Comparison of ENCODE assay signal across 16 cellular contexts in the genomic region with DNA sequence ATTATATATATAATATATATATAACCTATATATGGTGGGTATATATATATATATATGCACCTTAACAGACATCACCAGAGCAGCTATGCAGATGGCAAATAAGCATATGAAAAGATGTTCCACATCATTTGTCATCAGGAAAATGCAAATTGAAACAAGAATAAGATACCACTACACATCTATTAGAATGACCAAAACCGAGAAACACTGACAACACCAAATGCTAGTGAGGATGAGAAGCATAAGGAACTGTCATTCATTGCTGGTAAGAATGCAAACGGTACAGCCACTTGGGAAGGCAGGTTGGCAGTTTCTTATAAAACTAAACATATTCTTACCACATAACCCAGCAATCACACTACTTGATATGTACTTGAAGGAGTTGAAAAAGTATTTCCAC.
DNase-seq lines count a peak whose midpoint lies in the region; ATAC-seq and TF ChIP-seq lines count a peak whose summit lies in the region.
"Had no signal": no experiment of that assay in that cellular context is flagged by ENCODE, and none has a peak within 500 bp of the region (broad histone marks: within the 10 kb centered on the region; RNA-seq: fewer than 3 reads in every experiment).

No MANE protein-coding gene starts in this region.

- no TSS peak for BruUV-seq in OCI-LY7 (replicated peaks; lab: Mats Ljungman, UMichigan)

- POLR2A ChIA-PET in OCI-LY7 (lab: Charles Lee), result interaction anchor here (0.6 kb wide), 1 partner anchor 220 kb away, joined by 3 read pairs; a partner anchor contains a TSS

- no peak overlapping the region for H3K27ac Mint-ChIP-seq in activated T-helper 1 cell treated with anti-CD3 and anti-CD28 coated beads, Interleukin-12 subunit alpha, Interleukin-12 subunit beta, Interleukin-2, Interleukin-4 antibody, amounts not matched to agents 30 ng/mL and 10 ng/mL and 1 ng/mL, durations not matched to agents 14 hours and 24 hours and 36 hours

- no peaks in the 10 kb centered on the region for H3K79me2 ChIP-seq in OCI-LY7 (ENCODE audit: insufficient read depth, low read depth, low read length)

- no peak overlapping the region for H3K4me3 Mint-ChIP-seq in activated T-helper 1 cell treated with anti-CD3 and anti-CD28 coated beads, Interleukin-12 subunit alpha, Interleukin-12 subunit beta, Interleukin-2, Interleukin-4 antibody, amounts not matched to agents 30 ng/mL and 10 ng/mL and 1 ng/mL, durations not matched to agents 14 hours and 24 hours and 36 hours

- no peaks in the 10 kb centered on the region for H3K27me3 Mint-ChIP-seq in activated T-helper 1 cell treated with anti-CD3 and anti-CD28 coated beads, Interleukin-12 subunit alpha, Interleukin-12 subunit beta, Interleukin-2, Interleukin-4 antibody, amounts not matched to agents 30 ng/mL and 10 ng/mL and 1 ng/mL, durations not matched to agents 14 hours and 24 hours and 36 hours (ENCODE audit: insufficient read depth)

- H2AFZ ChIP-seq in OCI-LY7 (ENCODE audit: low read length), result no peak overlapping the region

- no peaks in the 10 kb centered on the region for H4K20me1 ChIP-seq in OCI-LY7 (ENCODE audit: insufficient read depth, low read length)

- no peaks in the 10 kb centered on the region for H3K9me2 ChIP-seq in OCI-LY7 (ENCODE audit: insufficient read depth, low read length)

- no peaks in the 10 kb centered on the region for H3K9me3 Mint-ChIP-seq in activated T-helper 1 cell treated with anti-CD3 and anti-CD28 coated beads, Interleukin-12 subunit alpha, Interleukin-12 subunit beta, Interleukin-2, Interleukin-4 antibody, amounts not matched to agents 30 ng/mL and 10 ng/mL and 1 ng/mL, durations not matched to agents 14 hours and 24 hours and 36 hours

- H3K4me3 ChIP-seq in GM12865 (ENCODE audit: low read depth, low read length), result no peak overlapping the region
- no peak overlapping the region for H3K4me3 ChIP-seq in OCI-LY7 (ENCODE audit: low read depth, low read length, poor library complexity, severe bottlenecking)
- H3K4me3 ChIP-seq: tibial nerve had no signal

- H3K36me3 Mint-ChIP-seq in activated T-helper 1 cell treated with anti-CD3 and anti-CD28 coated beads, Interleukin-12 subunit alpha, Interleukin-12 subunit beta, Interleukin-2, Interleukin-4 antibody, amounts not matched to agents 30 ng/mL and 10 ng/mL and 1 ng/mL, durations not matched to agents 14 hours and 24 hours and 36 hours (ENCODE audit: low read depth), result no peaks in the 10 kb centered on the region

- ATAC-seq in GM19397 (IDR thresholded peaks at IDR 0.05; ENCODE audit: unreplicated experiment) (peak; percentile 90), HG02610 (IDR thresholded peaks at IDR 0.05; ENCODE audit: unreplicated experiment) (peak; percentile 69), HG03159 (IDR thresholded peaks at IDR 0.05; ENCODE audit: unreplicated experiment) (peak; percentile 88)

- intact Hi-C loops in activated T-helper 1 cell treated with anti-CD3 and anti-CD28 coated beads, Interleukin-12 subunit alpha, Interleukin-12 subunit beta, Interleukin-2, Interleukin-4 antibody, amounts not matched to agents 30 ng/mL and 10 ng/mL and 1 ng/mL, durations not matched to agents 14 hours and 24 hours and 36 hours (cut with micrococcal nuclease), result no loop called here
- intact Hi-C loops in OCI-LY7 (cut with micrococcal nuclease; ENCODE audit: unreplicated experiment), result no loop called here

- TF ChIP-seq CTCF in GM12865 (IDR thresholded peaks at IDR 0.05; ENCODE audit: insufficient read depth, low read depth, low read length, missing control alignments) (no peak), OCI-LY7 (conservative IDR thresholded peaks at IDR 0.05; ENCODE audit: low read length) (no peak)

- H3K4me2 ChIP-seq in OCI-LY7 (ENCODE audit: low read length), result no peak overlapping the region

- no peaks in the 10 kb centered on the region for H3K4me1 ChIP-seq in OCI-LY7 (ENCODE audit: insufficient read depth, low read length, poor library complexity, severe bottlenecking)
- H3K4me1 ChIP-seq: tibial nerve had no signal

- DNase-seq in GM12865 (ENCODE audit: low read depth) (peak; percentile 0), medulla oblongata (ENCODE audit: extremely low spot score) (no peak), OCI-LY7 (ENCODE audit: low spot score) (no peak)
- DNase-seq in activated T-helper 1 cell treated with anti-CD3 and anti-CD28 coated beads, Interleukin-12 subunit alpha, Interleukin-12 subunit beta, Interleukin-2, Interleukin-4 antibody, amounts not matched to agents 30 ng/mL and 10 ng/mL and 1 ng/mL, durations not matched to agents 14 hours and 24 hours and 36 hours (ENCODE audit: low spot score), result no peak
- no peak for DNase-seq in activated CD4-positive, CD25-positive, alpha-beta regulatory T cell treated with anti-CD3 and anti-CD28 coated beads, Interleukin-2, amount 50 U/mL, for 72 hours
- DNase-seq: activated effector memory CD4-positive, alpha-beta T cell treated with anti-CD3 and anti-CD28 coated beads, Interleukin-2, amount 50 U/mL, for 16 hours; foreskin melanocyte; GDM1; NCI-H2029; posterior cingulate gyrus; Right ventricle myocardium superior; T1000 had no signal

- no peaks in the 10 kb centered on the region for H3K36me3 ChIP-seq in OCI-LY7 (ENCODE audit: insufficient read depth, low read length)
- H3K36me3 ChIP-seq: tibial nerve had no signal

- H3K27ac ChIP-seq in OCI-LY7 (ENCODE audit: low read depth, low read length, poor library complexity, severe bottlenecking), result no peak overlapping the region
- H3K27ac ChIP-seq: tibial nerve had no signal

- CTCF ChIA-PET in OCI-LY7 (lab: Charles Lee; ENCODE audit: unreplicated experiment), result no interaction called here

- H3K4me1 Mint-ChIP-seq in activated T-helper 1 cell treated with anti-CD3 and anti-CD28 coated beads, Interleukin-12 subunit alpha, Interleukin-12 subunit beta, Interleukin-2, Interleukin-4 antibody, amounts not matched to agents 30 ng/mL and 10 ng/mL and 1 ng/mL, durations not matched to agents 14 hours and 24 hours and 36 hours (ENCODE audit: low read depth), result no peaks in the 10 kb centered on the region

- no peaks in the 10 kb centered on the region for H3K9me3 ChIP-seq in OCI-LY7 (ENCODE audit: low read length)
- H3K9me3 ChIP-seq: tibial nerve had no signal
